2 cellular contexts compared by ENCODE assay signal in the genomic region with DNA sequence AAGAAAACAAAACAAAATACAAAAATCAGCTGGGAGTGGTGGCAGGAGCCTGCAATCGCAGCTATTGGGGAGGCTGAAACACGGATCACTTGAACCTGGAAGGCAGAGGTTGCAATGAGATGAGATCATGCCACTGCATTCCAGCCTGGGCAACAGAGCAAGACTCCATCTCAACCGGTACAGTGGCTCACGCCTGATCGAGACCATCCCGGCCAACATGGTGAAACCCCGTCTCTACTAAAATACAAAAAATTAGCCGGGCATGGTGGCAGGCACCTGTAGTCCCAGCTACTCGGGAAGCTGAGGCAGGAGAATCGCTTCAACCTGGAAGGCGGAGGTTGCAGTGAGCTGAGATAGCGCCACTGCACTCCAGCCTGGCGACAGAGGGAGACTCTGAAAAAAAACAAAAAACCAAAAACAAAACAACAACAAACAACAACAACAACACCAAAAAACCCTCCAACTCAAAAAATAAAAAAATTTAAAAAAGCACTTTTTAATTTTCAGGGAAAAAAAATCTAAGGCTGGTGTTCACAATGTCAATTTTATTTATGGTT. TPM values are rescaled to one million over a fixed set of nuclear protein-coding genes. Genes with fewer than 3 reads are reported as not detected.
"Had no signal": no experiment of that assay in that cellular context is flagged by ENCODE, and none has a peak within 500 bp of the region (broad histone marks: within the 10 kb centered on the region; RNA-seq: fewer than 3 reads in every experiment).

No MANE protein-coding gene starts in this region.

RNA-seq across cellular contexts. Expression of gene IQUB, which starts 4.3 kb away (rescaled TPM):
- total RNA-seq: endothelial cell of umbilical vein, esophagus mucosa had no signal
